ENCODE assay signal across 8 cellular contexts in the genomic region with DNA sequence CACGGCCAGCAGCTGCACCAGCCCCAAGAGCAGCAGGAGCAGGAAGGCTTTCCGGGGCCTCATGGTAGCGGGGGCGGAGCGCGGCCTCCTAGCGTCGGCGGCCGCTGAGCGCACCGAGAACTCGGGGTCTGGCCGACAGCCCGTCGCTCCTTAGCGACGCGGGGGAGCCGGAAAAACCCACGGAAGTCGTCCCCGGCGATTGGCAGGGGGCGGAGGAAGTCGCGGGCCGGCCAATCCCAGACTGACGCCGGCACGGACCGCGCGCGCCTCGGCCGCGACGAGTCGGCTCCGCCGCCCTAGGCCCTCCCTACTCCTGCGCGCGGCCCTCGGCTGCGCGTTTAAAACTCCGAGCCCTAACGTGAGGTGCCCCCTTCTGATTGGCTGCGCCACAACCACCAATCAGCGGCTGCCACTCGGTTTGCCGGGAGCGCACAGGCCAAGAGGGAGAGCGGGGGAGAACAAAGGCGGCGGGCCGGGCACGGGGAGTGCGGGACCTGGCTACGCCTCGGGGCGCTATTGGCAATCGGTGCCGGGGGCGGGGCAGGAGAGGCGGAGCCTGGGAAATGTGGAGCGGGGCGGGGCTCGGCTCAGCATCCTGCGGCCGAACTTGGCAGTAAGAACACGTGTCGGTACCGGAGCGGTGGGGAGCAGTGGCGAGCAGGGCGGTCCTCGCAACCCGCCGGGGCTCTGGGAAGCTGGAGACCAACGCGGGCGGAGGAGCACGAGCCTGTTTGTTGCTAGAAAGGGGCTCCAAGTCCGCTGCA. TPM values are rescaled to one million over a fixed set of nuclear protein-coding genes. Genes with fewer than 3 reads are reported as not detected.
A peak's percentile ranks its signal among the peaks of the same experiment; 100 is the strongest.
DNase-seq lines count a peak whose midpoint lies in the region; ATAC-seq, FAIRE-seq and TF ChIP-seq lines count a peak whose summit lies in the region.

A gene with protein sequence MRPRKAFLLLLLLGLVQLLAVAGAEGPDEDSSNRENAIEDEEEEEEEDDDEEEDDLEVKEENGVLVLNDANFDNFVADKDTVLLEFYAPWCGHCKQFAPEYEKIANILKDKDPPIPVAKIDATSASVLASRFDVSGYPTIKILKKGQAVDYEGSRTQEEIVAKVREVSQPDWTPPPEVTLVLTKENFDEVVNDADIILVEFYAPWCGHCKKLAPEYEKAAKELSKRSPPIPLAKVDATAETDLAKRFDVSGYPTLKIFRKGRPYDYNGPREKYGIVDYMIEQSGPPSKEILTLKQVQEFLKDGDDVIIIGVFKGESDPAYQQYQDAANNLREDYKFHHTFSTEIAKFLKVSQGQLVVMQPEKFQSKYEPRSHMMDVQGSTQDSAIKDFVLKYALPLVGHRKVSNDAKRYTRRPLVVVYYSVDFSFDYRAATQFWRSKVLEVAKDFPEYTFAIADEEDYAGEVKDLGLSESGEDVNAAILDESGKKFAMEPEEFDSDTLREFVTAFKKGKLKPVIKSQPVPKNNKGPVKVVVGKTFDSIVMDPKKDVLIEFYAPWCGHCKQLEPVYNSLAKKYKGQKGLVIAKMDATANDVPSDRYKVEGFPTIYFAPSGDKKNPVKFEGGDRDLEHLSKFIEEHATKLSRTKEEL (minus strand): TSS at position 160 of the 764 bp plus-strand sequence. CDS start 97 bp downstream, at position 63.

- H3K4me1 ChIP-seq in right atrium auricular region (peaks cover 2 to 32% of the 10 kb centered on the region in 2 donors), psoas muscle (peaks cover 11% of the 10 kb centered on the region)

- H3K9me3 ChIP-seq in right atrium auricular region = no peaks in the 10 kb centered on the region
- no peaks in the 10 kb centered on the region for H3K9me3 ChIP-seq in psoas muscle

- H3K27ac ChIP-seq in right atrium auricular region (peak within 1 kb of the TSS; percentile 84 to 88), psoas muscle (peak within 1 kb of the TSS; percentile 92)

- intact Hi-C loops in T-helper 2 cell treated with Interferon-gamma antibody and Interleukin-4, amounts not matched to agents 100 ng/mL and 5 ng/mL, for 36 hours (cut with micrococcal nuclease) = loop anchor here (1.0 to 5.0 kb wide), 11 partner anchors 23 to 810 kb away; a partner anchor contains a TSS
- intact Hi-C loops in psoas muscle (cut with DNase I) = loop anchor here in 1 of 2 donors (5.0 to 10.0 kb wide), 2 partner anchors 146 to 256 kb away; a partner anchor contains a TSS

- H3K4me3 ChIP-seq in right atrium auricular region = peak within 1 kb of the TSS; percentile 79 to 95
- H3K4me3 ChIP-seq in psoas muscle = peak within 1 kb of the TSS; percentile 81

- WGBS in psoas muscle, 3 donors = 0 to 1% (median 1%) methylated on average over 75 to 87 of the region's 87 CpGs

- TF ChIP-seq CTCF in right atrium auricular region (IDR thresholded peaks at IDR 0.05) (no peak), psoas muscle (IDR thresholded peaks at IDR 0.05) (peak; percentile 34)

- ATAC-seq in GM18499 (IDR thresholded peaks at IDR 0.05; ENCODE audit: insufficient read depth, unreplicated experiment) (peak; percentile 86), HG02943 (IDR thresholded peaks at IDR 0.05; ENCODE audit: low read depth, unreplicated experiment) (peak; percentile 93), psoas muscle (peak; percentile 96 to 99 (median 96))

- DNase-seq in NCI-H187 treated with DMSO at 0.1 percent for 48 hours (lab: John Stamatoyannopoulos, UW) = peak; percentile 98
- DNase-seq in anterior cingulate cortex (lab: John Stamatoyannopoulos, UW) = peak; percentile 92 to 100 (median 99)
- peak; percentile 99 for DNase-seq in right atrium auricular region (ENCODE audit: low spot score)
- DNase-seq in psoas muscle = peak; percentile 99 to 100
- peak; percentile 88 for DNase-seq in urothelium cell line (ENCODE audit: low spot score)

- FAIRE-seq in urothelium cell line (lab: Jason Lieb, UNC) = no peak

- H3K27me3 ChIP-seq in right atrium auricular region (no peaks in the 10 kb centered on the region), psoas muscle (ENCODE audit: insufficient read depth in 3 of 3, low read length in 2 of 3) (no peaks in the 10 kb centered on the region)

- no peaks in the 10 kb centered on the region for H3K36me3 ChIP-seq in right atrium auricular region
- no peaks in the 10 kb centered on the region for H3K36me3 ChIP-seq in psoas muscle (ENCODE audit: insufficient read depth in 1 of 2, low read depth in 1 of 2)

RNA-seq across cellular contexts. Expression of the gene that starts here (rescaled TPM):
- total RNA-seq in T-helper 2 cell treated with Interferon-gamma antibody and Interleukin-4, amounts not matched to agents 100 ng/mL and 5 ng/mL, for 36 hours = 159 and 163 TPM in 2 replicates
- total RNA-seq in right atrium auricular region (10 to 100 TPM; 32.3 to 48.9 TPM), psoas muscle (10 to 100 TPM; 11.3 to 17.5 (median 13.8) TPM)
- 10 to 100 TPM in 2 of 3 donors, 1 to 10 TPM in 1; 9.8 to 29.2 (median 14.5) TPM for polyA plus RNA-seq in psoas muscle

Comparison
In these comparisons a context has a peak if more than half of its experiments do, and no peak if none do; other contexts are left out.
1. Peak in every context shown above with its lines: DNase-seq, ATAC-seq, H3K4me3 ChIP-seq and H3K27ac ChIP-seq.